In the genomic region with DNA sequence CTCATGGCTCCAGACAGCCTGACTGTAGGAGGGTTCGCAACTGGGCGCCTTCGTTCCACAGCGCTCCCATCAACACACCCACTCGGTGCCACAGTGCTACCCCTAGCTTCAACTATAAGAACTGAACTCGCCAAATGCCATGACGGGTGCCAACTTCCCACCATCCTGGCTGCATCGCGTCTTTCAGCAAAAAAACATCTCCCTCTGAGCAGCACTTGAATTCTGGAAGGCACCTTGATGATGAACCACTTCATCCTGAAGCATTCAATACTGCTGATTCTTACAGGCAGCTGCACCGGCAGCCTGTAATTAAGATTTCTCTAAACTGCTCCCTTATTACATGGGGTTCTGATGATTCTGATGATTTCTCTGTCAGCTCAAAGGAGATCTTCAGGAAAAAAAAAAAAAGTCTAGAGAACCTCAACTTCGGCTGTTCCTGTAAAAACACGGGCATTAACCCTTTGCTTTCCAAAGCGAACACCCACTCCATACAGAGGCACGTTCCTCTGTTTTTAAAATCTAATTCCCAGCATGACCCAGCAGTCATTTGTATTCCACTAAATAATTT, we compare ENCODE assay signal across 8 cellular contexts. TPM values are rescaled to one million over a fixed set of nuclear protein-coding genes. Genes with fewer than 3 reads are reported as not detected.
DNase-seq lines count a peak whose midpoint lies in the region; ATAC-seq and TF ChIP-seq lines count a peak whose summit lies in the region.

No MANE protein-coding gene starts in this region.

- H3K9ac ChIP-seq in SK-N-SH: peak overlapping the region; percentile 85

- H3K4me1 Mint-ChIP-seq in CD4-positive, CD25-positive, alpha-beta regulatory T cell: peaks cover 4 to 29% (median 22%) of the 10 kb centered on the region in 4 donors
- H3K4me1 Mint-ChIP-seq in HFFc6 (ENCODE audit: low read depth) (peaks cover 72% of the 10 kb centered on the region), progenitor cell of endocrine pancreas (ENCODE audit: low read depth) (peaks cover 31% of the 10 kb centered on the region)

- peak; percentile 16 to 38 (median 37) for DNase-seq in CD4-positive, CD25-positive, alpha-beta regulatory T cell
- DNase-seq in HFFc6 (peak; percentile 63), SK-N-SH (peak; percentile 79), astrocyte of the spinal cord (ENCODE audit: low read depth, low spot score) (peak; percentile 53), hepatocyte (ENCODE audit: low spot score) (peak; percentile 54), progenitor cell of endocrine pancreas (ENCODE audit: low spot score, unreplicated experiment) (no peak), NCI-H1930 (lab: John Stamatoyannopoulos, UW) (no peak)

- ATAC-seq in CD4-positive, CD25-positive, alpha-beta regulatory T cell (ENCODE audit: low read depth in 2 of 2): peak; percentile 62 to 63
- ATAC-seq in HG02642 (IDR thresholded peaks at IDR 0.05; ENCODE audit: poor library complexity, unreplicated experiment): no peak

- H3K36me3 ChIP-seq in CD4-positive, CD25-positive, alpha-beta regulatory T cell (ENCODE audit: control insufficient read depth, insufficient read depth, low read length): no peaks in the 10 kb centered on the region
- H3K36me3 ChIP-seq in SK-N-SH (replicated peaks in 1 of 2; ENCODE audit: control insufficient read depth in 1 of 2, insufficient read depth in 2 of 2, low read length in 1 of 2): peaks cover 0 to 5% of the 10 kb centered on the region in 2 experiments
- H3K36me3 ChIP-seq in hepatocyte (replicated peaks; ENCODE audit: insufficient read depth, low read depth): no peaks in the 10 kb centered on the region

- H3K4me2 ChIP-seq in SK-N-SH (peak overlapping the region; percentile 98), hepatocyte (peak overlapping the region; percentile 99)

- no peaks in the 10 kb centered on the region for H3K9me3 Mint-ChIP-seq in CD4-positive, CD25-positive, alpha-beta regulatory T cell
- H3K9me3 Mint-ChIP-seq in HFFc6 (no peaks in the 10 kb centered on the region), progenitor cell of endocrine pancreas (ENCODE audit: low read depth) (no peaks in the 10 kb centered on the region)

- H4K20me1 ChIP-seq in SK-N-SH (ENCODE audit: insufficient read depth) (peaks cover 34% of the 10 kb centered on the region), hepatocyte (ENCODE audit: insufficient read depth, poor library complexity, severe bottlenecking) (peaks cover 10% of the 10 kb centered on the region)

- TF ChIP-seq CTCF in HFFc6 (IDR thresholded peaks at IDR 0.05) (peak; percentile 73), SK-N-SH (IDR thresholded peaks at IDR 0.05) (peak; percentile 60), astrocyte of the spinal cord (IDR thresholded peaks at IDR 0.05; ENCODE audit: low read depth, low read length) (peak; percentile 55), hepatocyte (IDR thresholded peaks at IDR 0.05; ENCODE audit: poor library complexity) (peak; percentile 29), progenitor cell of endocrine pancreas (IDR thresholded peaks at IDR 0.05; ENCODE audit: unreplicated experiment) (no peak)

- POLR2A ChIA-PET in SK-N-SH (lab: Yijun Ruan, JAX): interaction anchor here (1.0 kb wide), 1 partner anchor 104 kb away, joined by 4 read pairs; no protein-coding TSS in a partner anchor

- CTCF ChIA-PET in SK-N-SH (lab: Yijun Ruan, JAX): interaction anchor here (0.6 to 4.1 kb wide), 14 partner anchors 10 to 415 kb away, joined by 3 to 36 read pairs (median 4); no protein-coding TSS in a partner anchor

- in situ Hi-C loops in astrocyte of the spinal cord (cut with HindIII; ENCODE audit: low sequenced_read_pairs): no loop called here

- no peak for TF ChIP-seq EP300 in SK-N-SH (IDR thresholded peaks at IDR 0.05; ENCODE audit: borderline replicate concordance in 1 of 2, low read depth in 1 of 2, low read length in 1 of 2)

- peak; percentile 57 for TF ChIP-seq RAD21 in SK-N-SH (IDR thresholded peaks at IDR 0.05; ENCODE audit: low read length)

- H3K79me2 ChIP-seq in SK-N-SH (ENCODE audit: insufficient read depth) (peaks cover 60% of the 10 kb centered on the region), hepatocyte (peaks cover 48% of the 10 kb centered on the region)

- peaks cover 17% of the 10 kb centered on the region for H3K27me3 ChIP-seq in CD4-positive, CD25-positive, alpha-beta regulatory T cell (ENCODE audit: control insufficient read depth, insufficient read depth, low read length)
- H3K27me3 ChIP-seq in SK-N-SH (ENCODE audit: insufficient read depth) (no peaks in the 10 kb centered on the region), hepatocyte (no peaks in the 10 kb centered on the region)

- H3K9me2 ChIP-seq in SK-N-SH (no peaks in the 10 kb centered on the region), hepatocyte (replicated peaks; ENCODE audit: insufficient read depth) (no peaks in the 10 kb centered on the region)

- H2AFZ ChIP-seq in SK-N-SH (ENCODE audit: low read depth) (no peak overlapping the region), hepatocyte (peak overlapping the region; percentile 77)

- peaks cover 25% of the 10 kb centered on the region for H3F3A ChIP-seq in SK-N-SH (replicated peaks; ENCODE audit: insufficient read depth)

- peaks cover 24% of the 10 kb centered on the region for H3K27me3 Mint-ChIP-seq in CD4-positive, CD25-positive, alpha-beta regulatory T cell
- H3K27me3 Mint-ChIP-seq in HFFc6 (ENCODE audit: insufficient read depth) (peaks cover 4% of the 10 kb centered on the region; the same call in 1 of the 2 replicates), progenitor cell of endocrine pancreas (peaks cover 38% of the 10 kb centered on the region)

- WGBS in SK-N-SH (ENCODE audit: low lambda C conversion rate): 14% methylated on average over 14 of the region's 14 CpGs
- WGBS in hepatocyte (ENCODE audit: low lambda C conversion rate, missing lambda C conversion rate): 6% methylated on average over 14 of the region's 14 CpGs

- no peaks in the 10 kb centered on the region for H3K9me3 ChIP-seq in CD4-positive, CD25-positive, alpha-beta regulatory T cell (ENCODE audit: control insufficient read depth in 2 of 2, low read length in 2 of 2)
- H3K9me3 ChIP-seq in SK-N-SH (no peaks in the 10 kb centered on the region), hepatocyte (ENCODE audit: low read depth) (no peaks in the 10 kb centered on the region)

- H3K27ac Mint-ChIP-seq in CD4-positive, CD25-positive, alpha-beta regulatory T cell: peak overlapping the region in 2 of 3 donors; percentile 80 to 88
- peak overlapping the region; percentile 79 for H3K27ac Mint-ChIP-seq in HFFc6
- peak overlapping the region; percentile 73 for H3K27ac Mint-ChIP-seq in progenitor cell of endocrine pancreas

- H3K36me3 Mint-ChIP-seq in CD4-positive, CD25-positive, alpha-beta regulatory T cell: no peaks in the 10 kb centered on the region
- peaks cover 36% of the 10 kb centered on the region for H3K36me3 Mint-ChIP-seq in HFFc6 (ENCODE audit: low read depth)
- H3K36me3 Mint-ChIP-seq in progenitor cell of endocrine pancreas (ENCODE audit: insufficient read depth): no peaks in the 10 kb centered on the region

- H3K27ac ChIP-seq in CD4-positive, CD25-positive, alpha-beta regulatory T cell (ENCODE audit: insufficient read depth, low read length, poor library complexity, severe bottlenecking): no peak overlapping the region
- H3K27ac ChIP-seq in SK-N-SH (ENCODE audit: low read depth in 2 of 2, low read length in 1 of 2) (peak overlapping the region in 1 of 2 experiments; percentile 64; a peak in 2 of 4 replicates), hepatocyte (no peak overlapping the region)

- H3K4me3 ChIP-seq in CD4-positive, CD25-positive, alpha-beta regulatory T cell (ENCODE audit: low read depth, low read length): peak overlapping the region; percentile 83
- H3K4me3 ChIP-seq in SK-N-SH (ENCODE audit: low read depth in 2 of 2, low read length in 1 of 2) (peak overlapping the region; percentile 79 to 94), astrocyte of the spinal cord (ENCODE audit: low read depth, low read length) (peak overlapping the region; percentile 86), hepatocyte (peak overlapping the region; percentile 88)

- peak overlapping the region; percentile 82 to 95 (median 92) for H3K4me3 Mint-ChIP-seq in CD4-positive, CD25-positive, alpha-beta regulatory T cell
- H3K4me3 Mint-ChIP-seq in HFFc6: peak overlapping the region; percentile 95
- peak overlapping the region; percentile 92 for H3K4me3 Mint-ChIP-seq in progenitor cell of endocrine pancreas (ENCODE audit: low read depth)

- peaks cover 17% of the 10 kb centered on the region for H3K4me1 ChIP-seq in CD4-positive, CD25-positive, alpha-beta regulatory T cell (ENCODE audit: control insufficient read depth, insufficient read depth, low read length, poor library complexity, severe bottlenecking)
- H3K4me1 ChIP-seq in SK-N-SH (ENCODE audit: control insufficient read depth in 1 of 2, insufficient read depth in 2 of 2, low read depth in 1 of 2, low read length in 1 of 2): peaks cover 12 to 24% of the 10 kb centered on the region in 2 experiments; a peak in 2 of 4 replicates
- H3K4me1 ChIP-seq in hepatocyte (ENCODE audit: insufficient read depth): peaks cover 14% of the 10 kb centered on the region

TF ChIP-seq in SK-N-SH, 30 proteins besides CTCF, POLR2A, EP300 and RAD21 (continues in another document):
- TF ChIP-seq FOXM1 (IDR thresholded peaks at IDR 0.05; ENCODE audit: low read depth): no peak
- TF ChIP-seq RCOR1 (IDR thresholded peaks at IDR 0.05; ENCODE audit: low read length): no peak
- peak; percentile 17; the same call in 1 of the 2 replicates for TF ChIP-seq NFIC (IDR thresholded peaks at IDR 0.05; ENCODE audit: borderline replicate concordance)
- TF ChIP-seq, protein P1, sequence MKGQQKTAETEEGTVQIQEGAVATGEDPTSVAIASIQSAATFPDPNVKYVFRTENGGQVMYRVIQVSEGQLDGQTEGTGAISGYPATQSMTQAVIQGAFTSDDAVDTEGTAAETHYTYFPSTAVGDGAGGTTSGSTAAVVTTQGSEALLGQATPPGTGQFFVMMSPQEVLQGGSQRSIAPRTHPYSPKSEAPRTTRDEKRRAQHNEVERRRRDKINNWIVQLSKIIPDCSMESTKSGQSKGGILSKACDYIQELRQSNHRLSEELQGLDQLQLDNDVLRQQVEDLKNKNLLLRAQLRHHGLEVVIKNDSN (IDR thresholded peaks at IDR 0.05; ENCODE audit: borderline replicate concordance, low read depth): no peak
- no peak for TF ChIP-seq CHD2 (IDR thresholded peaks at IDR 0.05; ENCODE audit: low read length, partially characterized antibody)

RNA-seq across cellular contexts. Expression of a gene that starts 1.2 kb away (rescaled TPM):
- 14.3 TPM for total RNA-seq in CD4-positive, CD25-positive, alpha-beta regulatory T cell
- polyA plus RNA-seq in CD4-positive, CD25-positive, alpha-beta regulatory T cell: 1 to 10 TPM; 1.4 to 4.0 (median 3.3) TPM
- 10 to 100 TPM; 38.6 to 53.6 (median 47.9) TPM for total RNA-seq in HFFc6 (2021; fragmentation: NEBNext Ultra II Directional; extraction: Animal tissue kit (Norgen Biotek cat#: 25700))
- polyA plus RNA-seq in SK-N-SH (2012; rRNA removed) (55.1 and 56.8 TPM in 2 replicates), hepatocyte (11.9 and 13.2 TPM in 2 replicates)
- 28.3 and 39.7 TPM in 2 replicates for polyA plus RNA-seq in SK-N-SH (2012; cell fraction: cytosol; rRNA removed)
- 98.4 and 108 TPM in 2 replicates for polyA plus RNA-seq in SK-N-SH (2012; cell fraction: nucleus; rRNA removed)
- total RNA-seq in hepatocyte (15.7 and 20.8 TPM in 2 replicates), progenitor cell of endocrine pancreas (17.2 and 17.9 TPM in 2 replicates)

Comparison
In these comparisons a context has a peak if more than half of its experiments do, and no peak if none do; other contexts are left out.
1. DNase-seq: peak in CD4-positive, CD25-positive, alpha-beta regulatory T cell (3 of 3), HFFc6 (single experiment), SK-N-SH (single experiment), astrocyte of the spinal cord (single experiment) and hepatocyte (single experiment); none in progenitor cell of endocrine pancreas (single experiment) and NCI-H1930 (0 of 2).
2. Peak in every context shown above with its lines, with median percentiles within 50 percentile points of each other: H3K4me3 ChIP-seq, H3K27ac Mint-ChIP-seq and H3K4me3 Mint-ChIP-seq.